Comparison of ENCODE assay signal across 25 cellular contexts in the genomic region with DNA sequence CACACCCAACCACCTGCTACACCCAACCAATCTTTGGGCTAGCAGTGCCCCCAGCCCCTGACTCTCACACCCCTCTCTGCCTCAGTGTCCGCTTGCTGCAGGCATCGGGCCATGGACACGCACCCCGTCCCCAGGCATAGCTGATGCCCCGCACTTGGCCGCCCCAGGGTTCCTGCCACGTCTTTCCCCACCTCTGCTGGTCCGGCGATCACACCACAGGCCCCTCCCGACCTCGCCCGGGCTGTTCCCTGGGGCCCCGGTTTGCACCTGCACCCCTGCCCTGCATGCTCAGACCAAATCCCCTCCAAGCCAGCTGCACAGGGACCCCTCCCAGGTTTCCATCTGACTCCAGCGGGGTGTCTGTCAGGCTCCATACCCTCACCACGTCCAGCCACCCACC. TPM values are rescaled to one million over a fixed set of nuclear protein-coding genes. Genes with fewer than 3 reads are reported as not detected.
DNase-seq lines count a peak whose midpoint lies in the region; ATAC-seq and TF ChIP-seq lines count a peak whose summit lies in the region.
"Had no signal": no experiment of that assay in that cellular context is flagged by ENCODE, and none has a peak within 500 bp of the region (broad histone marks: within the 10 kb centered on the region; RNA-seq: fewer than 3 reads in every experiment).

No MANE protein-coding gene starts in this region.

- H3K9ac ChIP-seq in neural progenitor cell, result no peak overlapping the region
- H3K9ac ChIP-seq: GM23248 had no signal

- TF ChIP-seq CTCF in neural progenitor cell (IDR thresholded peaks at IDR 0.05), result no peak

- no peak for ATAC-seq in activated naive CD8-positive, alpha-beta T cell treated with anti-CD3 and anti-CD28 coated beads, Interleukin-2, amount 10 ng/mL, durations not matched to agents 7 days and 5 days (ENCODE audit: low read depth)
- ATAC-seq in T-helper 17 cell (no peak), HG03571 (IDR thresholded peaks at IDR 0.05; ENCODE audit: unreplicated experiment) (no peak)
- ATAC-seq: HepG2, K562 had no signal

- POLR2A ChIA-PET in activated naive CD8-positive, alpha-beta T cell treated with anti-CD3 and anti-CD28 coated beads, Interleukin-2, amount 10 ng/mL, durations not matched to agents 7 days and 5 days (lab: Charles Lee), result no interaction called here

- H4K20me1 ChIP-seq in neural progenitor cell (ENCODE audit: low read depth), result no peaks in the 10 kb centered on the region

- H3K4me2 ChIP-seq in neural progenitor cell, result no peak overlapping the region
- H3K4me2 ChIP-seq: A549 had no signal

- no peaks in the 10 kb centered on the region for H3K79me2 ChIP-seq in neural progenitor cell (ENCODE audit: low read depth)

- no peak overlapping the region for H2AFZ ChIP-seq in neural progenitor cell (replicated peaks)
- H2AFZ ChIP-seq: GM23248 had no signal

- no peaks in the 10 kb centered on the region for H3K9me3 Mint-ChIP-seq in activated naive CD8-positive, alpha-beta T cell treated with anti-CD3 and anti-CD28 coated beads, Interleukin-2, amount 10 ng/mL, durations not matched to agents 7 days and 5 days
- no peaks in the 10 kb centered on the region for H3K9me3 Mint-ChIP-seq in activated naive CD8-positive, alpha-beta T cell treated with anti-CD3 and anti-CD28 coated beads for 36 hours
- H3K9me3 Mint-ChIP-seq in neural progenitor cell, result no peaks in the 10 kb centered on the region
- H3K9me3 Mint-ChIP-seq: H9 had no signal

- H3K36me3 Mint-ChIP-seq in activated naive CD8-positive, alpha-beta T cell treated with anti-CD3 and anti-CD28 coated beads, Interleukin-2, amount 10 ng/mL, durations not matched to agents 7 days and 5 days, result no peaks in the 10 kb centered on the region
- H3K36me3 Mint-ChIP-seq in activated naive CD8-positive, alpha-beta T cell treated with anti-CD3 and anti-CD28 coated beads for 36 hours, result no peaks in the 10 kb centered on the region
- H3K36me3 Mint-ChIP-seq in T-helper 17 cell (ENCODE audit: low read depth), result no peaks in the 10 kb centered on the region
- H3K36me3 Mint-ChIP-seq in neural progenitor cell, result no peaks in the 10 kb centered on the region

- peaks cover 1% of the 10 kb centered on the region for H3K27me3 Mint-ChIP-seq in activated naive CD8-positive, alpha-beta T cell treated with anti-CD3 and anti-CD28 coated beads, Interleukin-2, amount 10 ng/mL, durations not matched to agents 7 days and 5 days
- no peaks in the 10 kb centered on the region for H3K27me3 Mint-ChIP-seq in activated naive CD8-positive, alpha-beta T cell treated with anti-CD3 and anti-CD28 coated beads for 36 hours
- no peaks in the 10 kb centered on the region for H3K27me3 Mint-ChIP-seq in T-helper 17 cell
- H3K27me3 Mint-ChIP-seq in neural progenitor cell (ENCODE audit: insufficient read depth, low read depth), result peaks cover 6% of the 10 kb centered on the region

- H3K4me3 ChIP-seq in neural progenitor cell, result no peak overlapping the region
- H3K4me3 ChIP-seq: A549, GM23248, K562, MG63, SJSA1 had no signal

- H3K36me3 ChIP-seq in neural progenitor cell, result no peaks in the 10 kb centered on the region
- H3K36me3 ChIP-seq: MG63, SJSA1 had no signal

- H3K4me1 Mint-ChIP-seq in activated naive CD8-positive, alpha-beta T cell treated with anti-CD3 and anti-CD28 coated beads, Interleukin-2, amount 10 ng/mL, durations not matched to agents 7 days and 5 days, result peaks cover 25% of the 10 kb centered on the region
- peaks cover 26% of the 10 kb centered on the region for H3K4me1 Mint-ChIP-seq in activated naive CD8-positive, alpha-beta T cell treated with anti-CD3 and anti-CD28 coated beads for 36 hours
- peaks cover 11% of the 10 kb centered on the region for H3K4me1 Mint-ChIP-seq in T-helper 17 cell
- H3K4me1 Mint-ChIP-seq in neural progenitor cell, result peaks cover 4% of the 10 kb centered on the region

- H3K27ac Mint-ChIP-seq in activated naive CD8-positive, alpha-beta T cell treated with anti-CD3 and anti-CD28 coated beads, Interleukin-2, amount 10 ng/mL, durations not matched to agents 7 days and 5 days, result no peak overlapping the region
- H3K27ac Mint-ChIP-seq in activated naive CD8-positive, alpha-beta T cell treated with anti-CD3 and anti-CD28 coated beads for 36 hours, result no peak overlapping the region
- no peak overlapping the region for H3K27ac Mint-ChIP-seq in T-helper 17 cell
- H3K27ac Mint-ChIP-seq in neural progenitor cell, result peak overlapping the region; percentile 50
- H3K27ac Mint-ChIP-seq: B cell, H9 had no signal

- H3K27ac ChIP-seq in neural progenitor cell, result no peak overlapping the region
- H3K27ac ChIP-seq: A549, GM23248, SJSA1 had no signal

- H3K27me3 ChIP-seq in neural progenitor cell, result peaks cover 28% of the 10 kb centered on the region
- H3K27me3 ChIP-seq: MG63 had no signal

- DNase-seq in activated naive CD8-positive, alpha-beta T cell treated with anti-CD3 and anti-CD28 coated beads, Interleukin-2, amount 10 ng/mL, durations not matched to agents 7 days and 5 days, result no peak
- DNase-seq in activated naive CD8-positive, alpha-beta T cell treated with anti-CD3 and anti-CD28 coated beads for 36 hours, result no peak
- DNase-seq in T-helper 17 cell, result no peak
- no peak for DNase-seq in neural progenitor cell (ENCODE audit: low spot score)
- no peak for DNase-seq in NCI-H2029 (lab: John Stamatoyannopoulos, UW)
- DNase-seq in NOMO-1 treated with dmso at 0.1 percent for 144 hours (lab: John Stamatoyannopoulos, UW; ENCODE audit: unreplicated experiment), result no peak
- DNase-seq: DMS53, GDM1, GM23248, H9, MG63, NCI-H1048, NCI-H1436, NCI-H187 treated with DMSO at 0.1 percent for 48 hours, NCI-H2227 treated with DMSO at 0.1 percent for 48 hours, NCI-H510A treated with DMSO at 0.1 percent for 48 hours, NCI-H774, OCI-M1 had no signal

- no peaks in the 10 kb centered on the region for H3F3A ChIP-seq in neural progenitor cell (ENCODE audit: low read depth)

- peaks cover 7% of the 10 kb centered on the region for H3K4me1 ChIP-seq in neural progenitor cell

- H3K9me3 ChIP-seq in T-helper 17 cell (ENCODE audit: control insufficient read depth, low read length, poor library complexity, severe bottlenecking), result no peaks in the 10 kb centered on the region
- no peaks in the 10 kb centered on the region for H3K9me3 ChIP-seq in neural progenitor cell (ENCODE audit: low read depth)
- H3K9me3 ChIP-seq: A549, MG63, SJSA1 had no signal

- H3K4me3 Mint-ChIP-seq in activated naive CD8-positive, alpha-beta T cell treated with anti-CD3 and anti-CD28 coated beads, Interleukin-2, amount 10 ng/mL, durations not matched to agents 7 days and 5 days, result peak overlapping the region; percentile 35
- no peak overlapping the region for H3K4me3 Mint-ChIP-seq in activated naive CD8-positive, alpha-beta T cell treated with anti-CD3 and anti-CD28 coated beads for 36 hours
- H3K4me3 Mint-ChIP-seq in T-helper 17 cell (peak overlapping the region; percentile 25), neural progenitor cell (no peak overlapping the region)
- H3K4me3 Mint-ChIP-seq: B cell, H9 had no signal

RNA-seq across cellular contexts. Expression of a gene that starts 38.3 kb away (rescaled TPM):
- total RNA-seq in activated naive CD8-positive, alpha-beta T cell treated with anti-CD3 and anti-CD28 coated beads, Interleukin-2, amount 10 ng/mL, durations not matched to agents 7 days and 5 days, result 1 to 10 TPM; 1.5 to 2.3 TPM
- total RNA-seq in activated naive CD8-positive, alpha-beta T cell treated with anti-CD3 and anti-CD28 coated beads for 36 hours, result 1 to 10 TPM; 5.9 to 6.6 TPM
- 1 to 10 TPM in 1 of 2 donors, under 1 TPM in 1; 0.50 to 4.5 TPM for total RNA-seq in T-helper 17 cell
- total RNA-seq in neural progenitor cell (ENCODE audit: low replicate concordance), result 4.0 and 13.4 TPM in 2 replicates
- total RNA-seq: B cell, HepG2, LHCN-M2, SJSA1 had no signal

Comparison
In these comparisons a context has a peak if more than half of its experiments do, and no peak if none do; other contexts are left out.
1. H3K4me3 Mint-ChIP-seq: peak in activated naive CD8-positive, alpha-beta T cell treated with anti-CD3 and anti-CD28 coated beads, Interleukin-2, amount 10 ng/mL, durations not matched to agents 7 days and 5 days (single experiment) and T-helper 17 cell (single experiment); none in activated naive CD8-positive, alpha-beta T cell treated with anti-CD3 and anti-CD28 coated beads for 36 hours (single experiment) and neural progenitor cell (single experiment).